Comparison of ENCODE assay signal across 1 cellular context in genomic region chr12:132396657-132397056, GRCh38.
TF ChIP-seq lines count a peak whose summit lies in the region.

No MANE protein-coding gene starts in this region.

TF ChIP-seq in GM23338, 12 proteins besides CTCF, POLR2A, EP300 and RAD21 (continued from another document):
- TF ChIP-seq, protein P1, sequence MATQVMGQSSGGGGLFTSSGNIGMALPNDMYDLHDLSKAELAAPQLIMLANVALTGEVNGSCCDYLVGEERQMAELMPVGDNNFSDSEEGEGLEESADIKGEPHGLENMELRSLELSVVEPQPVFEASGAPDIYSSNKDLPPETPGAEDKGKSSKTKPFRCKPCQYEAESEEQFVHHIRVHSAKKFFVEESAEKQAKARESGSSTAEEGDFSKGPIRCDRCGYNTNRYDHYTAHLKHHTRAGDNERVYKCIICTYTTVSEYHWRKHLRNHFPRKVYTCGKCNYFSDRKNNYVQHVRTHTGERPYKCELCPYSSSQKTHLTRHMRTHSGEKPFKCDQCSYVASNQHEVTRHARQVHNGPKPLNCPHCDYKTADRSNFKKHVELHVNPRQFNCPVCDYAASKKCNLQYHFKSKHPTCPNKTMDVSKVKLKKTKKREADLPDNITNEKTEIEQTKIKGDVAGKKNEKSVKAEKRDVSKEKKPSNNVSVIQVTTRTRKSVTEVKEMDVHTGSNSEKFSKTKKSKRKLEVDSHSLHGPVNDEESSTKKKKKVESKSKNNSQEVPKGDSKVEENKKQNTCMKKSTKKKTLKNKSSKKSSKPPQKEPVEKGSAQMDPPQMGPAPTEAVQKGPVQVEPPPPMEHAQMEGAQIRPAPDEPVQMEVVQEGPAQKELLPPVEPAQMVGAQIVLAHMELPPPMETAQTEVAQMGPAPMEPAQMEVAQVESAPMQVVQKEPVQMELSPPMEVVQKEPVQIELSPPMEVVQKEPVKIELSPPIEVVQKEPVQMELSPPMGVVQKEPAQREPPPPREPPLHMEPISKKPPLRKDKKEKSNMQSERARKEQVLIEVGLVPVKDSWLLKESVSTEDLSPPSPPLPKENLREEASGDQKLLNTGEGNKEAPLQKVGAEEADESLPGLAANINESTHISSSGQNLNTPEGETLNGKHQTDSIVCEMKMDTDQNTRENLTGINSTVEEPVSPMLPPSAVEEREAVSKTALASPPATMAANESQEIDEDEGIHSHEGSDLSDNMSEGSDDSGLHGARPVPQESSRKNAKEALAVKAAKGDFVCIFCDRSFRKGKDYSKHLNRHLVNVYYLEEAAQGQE (IDR thresholded peaks at IDR 0.05; ENCODE audit: unreplicated experiment) = no peak
- TF ChIP-seq STAT1 (IDR thresholded peaks at IDR 0.05; ENCODE audit: unreplicated experiment) (no peak), POLR2AphosphoS5 (IDR thresholded peaks at IDR 0.05; ENCODE audit: low read depth) (no peak), NANOG (IDR thresholded peaks at IDR 0.05; ENCODE audit: borderline replicate concordance) (no peak), EZH2phosphoT487 (IDR thresholded peaks at IDR 0.05; ENCODE audit: unreplicated experiment) (no peak)
- TF ChIP-seq, protein P2, sequence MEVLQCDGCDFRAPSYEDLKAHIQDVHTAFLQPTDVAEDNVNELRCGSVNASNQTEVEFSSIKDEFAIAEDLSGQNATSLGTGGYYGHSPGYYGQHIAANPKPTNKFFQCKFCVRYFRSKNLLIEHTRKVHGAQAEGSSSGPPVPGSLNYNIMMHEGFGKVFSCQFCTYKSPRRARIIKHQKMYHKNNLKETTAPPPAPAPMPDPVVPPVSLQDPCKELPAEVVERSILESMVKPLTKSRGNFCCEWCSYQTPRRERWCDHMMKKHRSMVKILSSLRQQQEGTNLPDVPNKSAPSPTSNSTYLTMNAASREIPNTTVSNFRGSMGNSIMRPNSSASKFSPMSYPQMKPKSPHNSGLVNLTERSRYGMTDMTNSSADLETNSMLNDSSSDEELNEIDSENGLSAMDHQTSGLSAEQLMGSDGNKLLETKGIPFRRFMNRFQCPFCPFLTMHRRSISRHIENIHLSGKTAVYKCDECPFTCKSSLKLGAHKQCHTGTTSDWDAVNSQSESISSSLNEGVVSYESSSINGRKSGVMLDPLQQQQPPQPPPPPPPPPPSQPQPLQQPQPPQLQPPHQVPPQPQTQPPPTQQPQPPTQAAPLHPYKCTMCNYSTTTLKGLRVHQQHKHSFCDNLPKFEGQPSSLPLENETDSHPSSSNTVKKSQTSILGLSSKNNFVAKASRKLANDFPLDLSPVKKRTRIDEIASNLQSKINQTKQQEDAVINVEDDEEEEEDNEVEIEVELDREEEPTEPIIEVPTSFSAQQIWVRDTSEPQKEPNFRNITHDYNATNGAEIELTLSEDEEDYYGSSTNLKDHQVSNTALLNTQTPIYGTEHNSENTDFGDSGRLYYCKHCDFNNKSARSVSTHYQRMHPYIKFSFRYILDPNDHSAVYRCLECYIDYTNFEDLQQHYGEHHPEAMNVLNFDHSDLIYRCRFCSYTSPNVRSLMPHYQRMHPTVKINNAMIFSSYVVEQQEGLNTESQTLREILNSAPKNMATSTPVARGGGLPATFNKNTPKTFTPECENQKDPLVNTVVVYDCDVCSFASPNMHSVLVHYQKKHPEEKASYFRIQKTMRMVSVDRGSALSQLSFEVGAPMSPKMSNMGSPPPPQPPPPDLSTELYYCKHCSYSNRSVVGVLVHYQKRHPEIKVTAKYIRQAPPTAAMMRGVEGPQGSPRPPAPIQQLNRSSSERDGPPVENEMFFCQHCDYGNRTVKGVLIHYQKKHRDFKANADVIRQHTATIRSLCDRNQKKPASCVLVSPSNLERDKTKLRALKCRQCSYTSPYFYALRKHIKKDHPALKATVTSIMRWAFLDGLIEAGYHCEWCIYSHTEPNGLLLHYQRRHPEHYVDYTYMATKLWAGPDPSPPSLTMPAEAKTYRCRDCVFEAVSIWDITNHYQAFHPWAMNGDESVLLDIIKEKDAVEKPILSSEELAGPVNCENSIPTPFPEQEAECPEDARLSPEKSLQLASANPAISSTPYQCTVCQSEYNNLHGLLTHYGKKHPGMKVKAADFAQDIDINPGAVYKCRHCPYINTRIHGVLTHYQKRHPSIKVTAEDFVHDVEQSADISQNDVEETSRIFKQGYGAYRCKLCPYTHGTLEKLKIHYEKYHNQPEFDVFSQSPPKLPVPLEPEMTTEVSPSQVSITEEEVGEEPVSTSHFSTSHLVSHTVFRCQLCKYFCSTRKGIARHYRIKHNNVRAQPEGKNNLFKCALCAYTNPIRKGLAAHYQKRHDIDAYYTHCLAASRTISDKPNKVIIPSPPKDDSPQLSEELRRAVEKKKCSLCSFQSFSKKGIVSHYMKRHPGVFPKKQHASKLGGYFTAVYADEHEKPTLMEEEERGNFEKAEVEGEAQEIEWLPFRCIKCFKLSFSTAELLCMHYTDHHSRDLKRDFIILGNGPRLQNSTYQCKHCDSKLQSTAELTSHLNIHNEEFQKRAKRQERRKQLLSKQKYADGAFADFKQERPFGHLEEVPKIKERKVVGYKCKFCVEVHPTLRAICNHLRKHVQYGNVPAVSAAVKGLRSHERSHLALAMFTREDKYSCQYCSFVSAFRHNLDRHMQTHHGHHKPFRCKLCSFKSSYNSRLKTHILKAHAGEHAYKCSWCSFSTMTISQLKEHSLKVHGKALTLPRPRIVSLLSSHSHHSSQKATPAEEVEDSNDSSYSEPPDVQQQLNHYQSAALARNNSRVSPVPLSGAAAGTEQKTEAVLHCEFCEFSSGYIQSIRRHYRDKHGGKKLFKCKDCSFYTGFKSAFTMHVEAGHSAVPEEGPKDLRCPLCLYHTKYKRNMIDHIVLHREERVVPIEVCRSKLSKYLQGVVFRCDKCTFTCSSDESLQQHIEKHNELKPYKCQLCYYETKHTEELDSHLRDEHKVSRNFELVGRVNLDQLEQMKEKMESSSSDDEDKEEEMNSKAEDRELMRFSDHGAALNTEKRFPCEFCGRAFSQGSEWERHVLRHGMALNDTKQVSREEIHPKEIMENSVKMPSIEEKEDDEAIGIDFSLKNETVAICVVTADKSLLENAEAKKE (CRISPR knock-in tag; IDR thresholded peaks at IDR 0.05) = no peak
